ENCODE assay signal across 9 cellular contexts in the genomic region with DNA sequence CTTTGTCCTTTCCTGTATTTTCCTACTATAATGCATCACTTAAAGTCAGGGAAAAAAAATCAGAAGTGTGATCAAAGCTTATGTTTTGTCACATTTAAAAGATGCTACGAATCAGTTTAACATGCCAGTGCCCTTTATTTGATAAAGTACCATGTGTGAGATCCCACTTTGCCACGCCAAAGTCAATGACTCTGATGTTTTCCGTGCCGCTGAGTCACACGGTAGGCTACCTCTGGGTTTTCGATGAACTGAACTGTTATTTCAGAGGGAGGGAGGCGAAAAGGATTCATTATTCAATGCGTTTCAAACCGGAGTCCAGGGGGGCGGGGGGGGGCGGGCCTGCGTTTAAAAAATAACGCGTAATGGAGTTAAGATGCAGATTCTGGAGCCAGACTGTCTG.
DNase-seq lines count a peak whose midpoint lies in the region; ATAC-seq and TF ChIP-seq lines count a peak whose summit lies in the region.
"Had no signal": no experiment of that assay in that cellular context is flagged by ENCODE, and none has a peak within 500 bp of the region (broad histone marks: within the 10 kb centered on the region; RNA-seq: fewer than 3 reads in every experiment).

No MANE protein-coding gene starts in this region.

- no peaks in the 10 kb centered on the region for H3K36me3 Mint-ChIP-seq in activated CD4-positive, alpha-beta memory T cell treated with anti-CD3 and anti-CD28 coated beads, Interleukin-2, amount 10 ng/mL, durations not matched to agents 7 days and 5 days (ENCODE audit: low read depth)

- H3K36me3 ChIP-seq in stomach (no peaks in the 10 kb centered on the region), SJCRH30 (no peaks in the 10 kb centered on the region)

- peaks cover 47% of the 10 kb centered on the region for H3K27me3 Mint-ChIP-seq in activated CD4-positive, alpha-beta memory T cell treated with anti-CD3 and anti-CD28 coated beads, Interleukin-2, amount 10 ng/mL, durations not matched to agents 7 days and 5 days

- H3K4me1 ChIP-seq in stomach (peaks cover 12 to 28% (median 21%) of the 10 kb centered on the region in 4 donors), SJCRH30 (no peaks in the 10 kb centered on the region)

- H3K9me3 Mint-ChIP-seq in activated CD4-positive, alpha-beta memory T cell treated with anti-CD3 and anti-CD28 coated beads, Interleukin-2, amount 10 ng/mL, durations not matched to agents 7 days and 5 days = no peaks in the 10 kb centered on the region

- TF ChIP-seq CTCF in stomach (IDR thresholded peaks at IDR 0.05) (no peak), GM10248 (IDR thresholded peaks at IDR 0.05; ENCODE audit: control extremely low read depth, extremely low read depth, low read depth, missing control alignments) (no peak)

- no peak overlapping the region for H3K27ac Mint-ChIP-seq in activated CD4-positive, alpha-beta memory T cell treated with anti-CD3 and anti-CD28 coated beads, Interleukin-2, amount 10 ng/mL, durations not matched to agents 7 days and 5 days

- 6 to 13% (median 9%) methylated on average over 14 of the region's 14 CpGs for WGBS in stomach, 5 donors

- TF ChIP-seq EP300 in stomach (IDR thresholded peaks at IDR 0.05) = no peak

- TF ChIP-seq POLR2A in stomach (IDR thresholded peaks at IDR 0.05) = no peak

- DNase-seq in activated CD4-positive, CD25-positive, alpha-beta regulatory T cell (lab: John Stamatoyannopoulos, UW) = no peak
- no peak for DNase-seq in activated CD4-positive, alpha-beta memory T cell treated with anti-CD3 and anti-CD28 coated beads, Interleukin-2, amount 10 ng/mL, durations not matched to agents 7 days and 5 days
- DNase-seq in stomach (no peak), SJCRH30 (no peak), DMS79 treated with DMSO at 0.1 percent for 48 hours (lab: John Stamatoyannopoulos, UW) (no peak), GM10248 (ENCODE audit: extremely low spot score) (no peak)
- DNase-seq: DND-41 had no signal

- H3K27ac ChIP-seq in stomach = peak overlapping the region in 2 of 5 donors; percentile 41 to 54
- H3K27ac ChIP-seq in SJCRH30 = no peak overlapping the region

- H3K4me1 Mint-ChIP-seq in activated CD4-positive, alpha-beta memory T cell treated with anti-CD3 and anti-CD28 coated beads, Interleukin-2, amount 10 ng/mL, durations not matched to agents 7 days and 5 days = peaks cover 8% of the 10 kb centered on the region

- H3K27me3 ChIP-seq in stomach = peaks cover 0 to 19% (median 17%) of the 10 kb centered on the region in 3 donors
- H3K27me3 ChIP-seq in SJCRH30 = no peaks in the 10 kb centered on the region

- POLR2A ChIA-PET in activated CD4-positive, alpha-beta memory T cell treated with anti-CD3 and anti-CD28 coated beads, Interleukin-2, amount 10 ng/mL, durations not matched to agents 7 days and 5 days (lab: Charles Lee) = no interaction called here
- POLR2A ChIA-PET in GM10248 (lab: Yijun Ruan, JAX) = no interaction called here

- H3K4me3 Mint-ChIP-seq in activated CD4-positive, alpha-beta memory T cell treated with anti-CD3 and anti-CD28 coated beads, Interleukin-2, amount 10 ng/mL, durations not matched to agents 7 days and 5 days = peak overlapping the region; percentile 5

- ATAC-seq in activated CD4-positive, CD25-positive, alpha-beta regulatory T cell treated with anti-CD3 and anti-CD28 coated beads, Interleukin-2, amount 50 U/mL, for 24 hours = peak; percentile 21 to 46

- CTCF ChIA-PET in activated CD4-positive, alpha-beta memory T cell treated with anti-CD3 and anti-CD28 coated beads, Interleukin-2, amount 10 ng/mL, durations not matched to agents 7 days and 5 days (lab: Charles Lee) = interaction anchor here (0.9 kb wide), 1 partner anchor 38 kb away, joined by 3 read pairs; no protein-coding TSS in a partner anchor
- CTCF ChIA-PET in GM10248 (lab: Yijun Ruan, JAX) = interaction anchor here (1.1 kb wide), 1 partner anchor 305 kb away, joined by 3 read pairs; no protein-coding TSS in a partner anchor

- H3K9me3 ChIP-seq in stomach (no peaks in the 10 kb centered on the region), SJCRH30 (replicated peaks) (no peaks in the 10 kb centered on the region)

- intact Hi-C loops in stomach (cut with DNase I; ENCODE audit: low total_unique reads) = no loop called here

- peak overlapping the region; percentile 45 for H3K4me3 ChIP-seq in iPS-11a (ENCODE audit: low read depth, low read length)
- peak overlapping the region; percentile 43 to 65 (median 51) for H3K4me3 ChIP-seq in stomach
- H3K4me3 ChIP-seq in SJCRH30 = no peak overlapping the region
